Comparison of ENCODE assay signal across 8 cellular contexts in the genomic region with DNA sequence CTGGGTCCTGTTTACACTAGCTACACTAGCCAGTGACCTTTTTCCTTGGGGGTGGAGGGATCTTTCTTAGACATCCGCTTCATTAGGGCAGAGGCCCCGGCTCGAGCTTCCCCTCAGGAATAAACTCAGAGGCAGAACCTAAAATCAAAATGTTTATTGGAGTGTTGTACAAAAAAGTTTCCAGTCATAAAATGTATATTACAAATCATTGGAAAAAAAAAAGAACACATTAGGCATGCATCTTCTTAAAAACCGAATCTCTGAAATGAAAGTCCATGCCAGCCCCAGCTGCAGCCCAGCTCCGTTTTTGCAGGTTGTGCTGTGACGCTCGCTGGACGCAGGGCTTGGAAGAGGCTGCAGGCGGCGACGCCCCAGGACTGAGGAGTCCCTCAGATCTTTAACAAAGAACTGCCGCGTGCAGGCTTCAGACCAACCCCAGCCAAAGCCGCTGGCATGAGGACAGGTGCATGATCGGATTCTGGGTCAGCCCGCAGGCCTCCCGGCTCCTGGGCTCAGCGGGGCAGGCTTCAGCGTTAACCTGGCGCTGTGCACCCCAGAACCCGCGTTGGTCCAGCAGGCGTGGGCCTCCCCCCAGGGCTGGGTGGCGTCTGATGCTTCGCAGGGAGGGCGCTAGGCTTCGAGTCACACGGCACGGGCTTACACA. TPM values are rescaled to one million over a fixed set of nuclear protein-coding genes. Genes with fewer than 3 reads are reported as not detected.
A peak's percentile ranks its signal among the peaks of the same experiment; 100 is the strongest.
DNase-seq lines count a peak whose midpoint lies in the region; ATAC-seq and TF ChIP-seq lines count a peak whose summit lies in the region.

No MANE protein-coding gene starts in this region.

- no peaks in the 10 kb centered on the region; the same call in 1 of the 2 replicates for H3K9me1 ChIP-seq in IMR-90 (ENCODE audit: insufficient read depth, low read length)

- WGBS in IMR-90 (ENCODE audit: extremely low coverage in 2 of 2, insufficient read length in 1 of 2), 2 experiments: 32% methylated on average over 25 of the region's 29 CpGs; no CpG with 5 or more reads in 1 of the 2 experiments

- H2AK9ac ChIP-seq in IMR-90 (replicated peaks; ENCODE audit: low read depth, low read length, poor library complexity): peak overlapping the region; percentile 100

- TF ChIP-seq CTCF in IMR-90 (conservative IDR thresholded peaks at IDR 0.05; ENCODE audit: low read depth, low read length): no peak

- no peak for TF ChIP-seq RAD21 in IMR-90 (IDR thresholded peaks at IDR 0.05; ENCODE audit: low read length)

- H3K36me3 ChIP-seq in BLaER1 (peaks cover 71% of the 10 kb centered on the region), IMR-90 (ENCODE audit: control insufficient read depth, insufficient read depth, low read length) (peaks cover 19% of the 10 kb centered on the region; the same call in 1 of the 2 replicates), skeletal muscle tissue (ENCODE audit: control insufficient read depth in 3 of 3, insufficient read depth in 3 of 3, low read length in 3 of 3) (peaks cover 0 to 18% (median 13%) of the 10 kb centered on the region in 3 donors)

- H3K27me3 ChIP-seq in BLaER1 (no peaks in the 10 kb centered on the region), IMR-90 (ENCODE audit: control insufficient read depth, insufficient read depth, low read length) (no peaks in the 10 kb centered on the region), skeletal muscle tissue (ENCODE audit: control insufficient read depth in 3 of 3, insufficient read depth in 3 of 3, low read length in 3 of 3) (no peaks in the 10 kb centered on the region)

- H3K9ac ChIP-seq in BLaER1 (peak overlapping the region; percentile 99; the same call in 1 of the 2 replicates), IMR-90 (ENCODE audit: low read depth, low read length) (no peak overlapping the region), skeletal muscle tissue (ENCODE audit: low read depth in 1 of 3, low read length in 3 of 3) (peak overlapping the region; percentile 92 to 97 (median 97))

- H2BK15ac ChIP-seq in IMR-90 (ENCODE audit: low read depth, low read length): no peak overlapping the region

- H4K20me1 ChIP-seq in BLaER1 (peaks cover 61% of the 10 kb centered on the region), IMR-90 (ENCODE audit: insufficient read depth, low read length) (peaks cover 29% of the 10 kb centered on the region)

- peak; percentile 8 for DNase-seq in IMR-90
- DNase-seq in astrocyte of the hippocampus (ENCODE audit: low read depth, low spot score): peak; percentile 51
- peak; percentile 47 for DNase-seq in iPS-NIHi11 (ENCODE audit: low spot score)
- no peak for DNase-seq in EL
- no peak for DNase-seq in cortex of kidney (lab: John Stamatoyannopoulos, UW)

- H4K8ac ChIP-seq in IMR-90 (ENCODE audit: low read depth in 2 of 2, low read length in 2 of 2): peak overlapping the region; percentile 75 to 92; a peak in 3 of 4 replicates

- CTCF ChIA-PET in IMR-90 (lab: Yijun Ruan, JAX): interaction anchor here (1.0 kb wide), 1 partner anchor 183 kb away, joined by 6 read pairs; no protein-coding TSS in a partner anchor

- BruUV-seq in IMR-90 (replicated peaks; lab: Mats Ljungman, UMichigan): TSS peak; percentile 63

- H2BK5ac ChIP-seq in IMR-90 (ENCODE audit: low read depth, low read length, poor library complexity, severe bottlenecking): peak overlapping the region; percentile 22

- H4K91ac ChIP-seq in IMR-90 (ENCODE audit: insufficient read depth, low read depth, low read length): peak overlapping the region; percentile 82

- no peak overlapping the region for H3K18ac ChIP-seq in IMR-90 (ENCODE audit: low read depth, low read length)

- peaks cover 15 to 51% of the 10 kb centered on the region in 2 experiments; a peak in 3 of 4 replicates for H3K79me1 ChIP-seq in IMR-90 (ENCODE audit: low read depth in 1 of 2, low read length in 2 of 2)

- H3K4me1 ChIP-seq in BLaER1 (peaks cover 81% of the 10 kb centered on the region), IMR-90 (ENCODE audit: control insufficient read depth, insufficient read depth, low read length) (peaks cover 12% of the 10 kb centered on the region), skeletal muscle tissue (ENCODE audit: control insufficient read depth in 3 of 3, insufficient read depth in 3 of 3, low read length in 3 of 3) (peaks cover 30 to 35% (median 33%) of the 10 kb centered on the region in 3 donors)

- H2BK20ac ChIP-seq in IMR-90 (ENCODE audit: low read depth, low read length): no peak overlapping the region

- in situ Hi-C loops in IMR-90 (cut with MboI; ENCODE audit: low sequenced_read_pairs): no loop called here

- TF ChIP-seq POLR2A in IMR-90 (IDR thresholded peaks at IDR 0.05; ENCODE audit: low read depth, low read length): no peak

- intact Hi-C loops in IMR-90 (cut with micrococcal nuclease): no loop called here

- H3K4me2 ChIP-seq in BLaER1 (peak overlapping the region; percentile 98), IMR-90 (ENCODE audit: low read depth, low read length) (peak overlapping the region; percentile 36)

- peak overlapping the region; percentile 14; the same call in 1 of the 2 replicates for H4K5ac ChIP-seq in IMR-90 (ENCODE audit: low read depth, low read length)

- POLR2A ChIA-PET in IMR-90 (lab: Charles Lee; ENCODE audit: unreplicated experiment): interaction anchor here (0.6 kb wide), 1 partner anchor 36 kb away, joined by 8 read pairs; no protein-coding TSS in a partner anchor

- H3K14ac ChIP-seq in IMR-90 (replicated peaks; ENCODE audit: low read depth, low read length): no peak overlapping the region; the same call in 1 of the 2 replicates

- peak overlapping the region; percentile 32 for H2AK5ac ChIP-seq in IMR-90 (ENCODE audit: low read depth, low read length)

- dilution Hi-C loops in IMR-90 (cut with HindIII; ENCODE audit: low sequenced_read_pairs, unreplicated experiment): no loop called here

- peak overlapping the region; percentile 99 for H3K27ac ChIP-seq in BLaER1
- H3K27ac ChIP-seq in IMR-90 (ENCODE audit: insufficient read depth, low read length): peak overlapping the region; percentile 13; the same call in 1 of the 2 replicates
- peak overlapping the region; percentile 98 for H3K27ac ChIP-seq in skeletal muscle tissue (ENCODE audit: low read depth, low read length)

- H2AFZ ChIP-seq in IMR-90 (replicated peaks; ENCODE audit: low read length, poor library complexity): peak overlapping the region; percentile 100

- H3K4ac ChIP-seq in IMR-90 (ENCODE audit: low read depth, low read length): peak overlapping the region; percentile 56

- H3K56ac ChIP-seq in IMR-90 (ENCODE audit: extremely low read depth, insufficient read depth, low read length): no peak overlapping the region

- no peak overlapping the region for H2BK120ac ChIP-seq in IMR-90 (ENCODE audit: low read depth, low read length)

- peak overlapping the region; percentile 93 for H3K4me3 ChIP-seq in BLaER1
- H3K4me3 ChIP-seq in IMR-90 (ENCODE audit: insufficient read depth, low read depth, low read length): no peak overlapping the region; the same call in 1 of the 2 replicates
- H3K4me3 ChIP-seq in skeletal muscle tissue (ENCODE audit: low read length in 3 of 3): peak overlapping the region; percentile 88 to 96 (median 95)

- no peak overlapping the region for H3K23ac ChIP-seq in IMR-90 (ENCODE audit: low read depth, low read length)

- ATAC-seq in IMR-90 (ENCODE audit: low read depth) (no peak), HG03095 (IDR thresholded peaks at IDR 0.05; ENCODE audit: unreplicated experiment) (no peak)

- H3K9me3 ChIP-seq in BLaER1 (no peaks in the 10 kb centered on the region), IMR-90 (ENCODE audit: control insufficient read depth, insufficient read depth, low read length) (no peaks in the 10 kb centered on the region), skeletal muscle tissue (ENCODE audit: control insufficient read depth in 3 of 3, low read length in 3 of 3) (no peaks in the 10 kb centered on the region)

TF ChIP-seq in IMR-90, 13 proteins besides CTCF, POLR2A, EP300 and RAD21:
- TF ChIP-seq SMC3 (IDR thresholded peaks at IDR 0.05; ENCODE audit: low read depth, low read length) (no peak), MAZ (IDR thresholded peaks at IDR 0.05; ENCODE audit: borderline replicate concordance, low read depth, low read length) (no peak), NFE2L2 (IDR thresholded peaks at IDR 0.05; ENCODE audit: low read depth, low read length) (no peak), MXI1 (IDR thresholded peaks at IDR 0.05; ENCODE audit: borderline replicate concordance, low read depth, low read length) (no peak), RFX5 (IDR thresholded peaks at IDR 0.05; ENCODE audit: low read depth, low read length) (no peak), FOS (IDR thresholded peaks at IDR 0.05; ENCODE audit: low read depth, low read length) (no peak), RCOR1 (IDR thresholded peaks at IDR 0.05; ENCODE audit: insufficient replicate concordance, low read length) (no peak)
- TF ChIP-seq, protein P1, sequence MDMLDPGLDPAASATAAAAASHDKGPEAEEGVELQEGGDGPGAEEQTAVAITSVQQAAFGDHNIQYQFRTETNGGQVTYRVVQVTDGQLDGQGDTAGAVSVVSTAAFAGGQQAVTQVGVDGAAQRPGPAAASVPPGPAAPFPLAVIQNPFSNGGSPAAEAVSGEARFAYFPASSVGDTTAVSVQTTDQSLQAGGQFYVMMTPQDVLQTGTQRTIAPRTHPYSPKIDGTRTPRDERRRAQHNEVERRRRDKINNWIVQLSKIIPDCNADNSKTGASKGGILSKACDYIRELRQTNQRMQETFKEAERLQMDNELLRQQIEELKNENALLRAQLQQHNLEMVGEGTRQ (IDR thresholded peaks at IDR 0.05; ENCODE audit: low read depth, low read length): no peak

RNA-seq across cellular contexts. Expression of a gene that starts 0.8 kb away (rescaled TPM):
- 21.0 and 29.2 TPM in 2 replicates for total RNA-seq in IMR-90 (2012; rRNA removed)
- polyA plus RNA-seq in IMR-90 (2012; rRNA removed): 62.3 and 93.7 TPM in 2 replicates
- polyA plus RNA-seq in IMR-90 (2012; cell fraction: cytosol; rRNA removed): 73.2 and 85.8 TPM in 2 replicates
- polyA plus RNA-seq in IMR-90 (2012; cell fraction: nucleus; rRNA removed; ENCODE audit: low replicate concordance): 30.1 and 56.4 TPM in 2 replicates
- 29.7 TPM for total RNA-seq in skeletal muscle tissue

RNA-seq across cellular contexts. Expression of a gene that starts 28.6 kb away (rescaled TPM):
- total RNA-seq in IMR-90 (2012; rRNA removed) (104 and 108 TPM in 2 replicates), skeletal muscle tissue (52.7 TPM)
- polyA plus RNA-seq in IMR-90 (2012; rRNA removed): 106 and 117 TPM in 2 replicates
- 57.0 and 66.3 TPM in 2 replicates for polyA plus RNA-seq in IMR-90 (2012; cell fraction: cytosol; rRNA removed)
- 88.6 and 109 TPM in 2 replicates for polyA plus RNA-seq in IMR-90 (2012; cell fraction: nucleus; rRNA removed; ENCODE audit: low replicate concordance)

RNA-seq across cellular contexts. Expression of a gene that starts 47.8 kb away (rescaled TPM):
- total RNA-seq in IMR-90 (2012; rRNA removed) (28.1 and 30.1 TPM in 2 replicates), skeletal muscle tissue (5.7 TPM)
- 84.0 and 106 TPM in 2 replicates for polyA plus RNA-seq in IMR-90 (2012; rRNA removed)
- polyA plus RNA-seq in IMR-90 (2012; cell fraction: cytosol; rRNA removed): 70.3 and 87.0 TPM in 2 replicates
- polyA plus RNA-seq in IMR-90 (2012; cell fraction: nucleus; rRNA removed; ENCODE audit: low replicate concordance): 301 and 400 TPM in 2 replicates

Comparison
In these comparisons a context has a peak if more than half of its experiments do, and no peak if none do; other contexts are left out.
1. H3K27ac ChIP-seq: peak in every context shown above with its lines; median percentile 99 in BLaER1; 98 in skeletal muscle tissue; 13 in IMR-90.
2. DNase-seq: peak in IMR-90 (single experiment), astrocyte of the hippocampus (single experiment) and iPS-NIHi11 (single experiment); none in EL (single experiment) and cortex of kidney (single experiment).